9 cellular contexts compared by ENCODE assay signal in the genomic region with DNA sequence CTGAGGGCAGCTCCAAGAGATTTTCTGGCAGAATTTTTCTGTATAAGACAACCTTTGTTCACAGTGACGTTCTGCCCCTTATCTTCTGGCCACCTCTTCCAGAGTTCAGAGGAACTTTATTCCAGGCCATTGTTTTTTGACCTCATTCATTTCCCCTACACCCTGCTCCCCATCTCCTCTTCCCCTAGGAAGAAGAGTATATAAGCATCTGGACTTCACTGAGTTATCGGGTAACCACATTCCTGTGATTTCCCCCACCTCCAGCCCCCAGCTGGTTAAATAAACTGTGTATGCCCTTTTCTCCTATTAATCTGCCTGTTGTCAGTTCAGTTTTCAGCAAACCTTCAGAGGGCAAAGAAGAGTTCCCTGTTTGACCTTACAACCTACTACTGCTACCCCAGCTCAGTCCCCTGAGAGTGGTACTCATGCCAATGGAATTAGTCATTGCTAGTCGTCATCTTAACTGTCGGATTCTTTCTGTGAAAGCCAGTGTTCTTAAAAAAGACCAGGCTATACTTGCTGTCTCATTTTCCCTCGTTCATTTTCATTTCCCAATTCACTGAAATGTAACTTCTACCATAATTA. TPM values are rescaled to one million over a fixed set of nuclear protein-coding genes. Genes with fewer than 3 reads are reported as not detected.
DNase-seq lines count a peak whose midpoint lies in the region; ATAC-seq and TF ChIP-seq lines count a peak whose summit lies in the region.
"Had no signal": no experiment of that assay in that cellular context is flagged by ENCODE, and none has a peak within 500 bp of the region (broad histone marks: within the 10 kb centered on the region; RNA-seq: fewer than 3 reads in every experiment).

No MANE protein-coding gene starts in this region.

- H3K36me3 Mint-ChIP-seq in glutamatergic neuron (ENCODE audit: unreplicated experiment): peaks cover 5% of the 10 kb centered on the region

- H3K4me1 ChIP-seq in mammary epithelial cell (ENCODE audit: insufficient read depth, low read length) (peaks cover 7% of the 10 kb centered on the region), Karpas-422 (ENCODE audit: low read length) (no peaks in the 10 kb centered on the region)

- CTCF ChIA-PET in mammary epithelial cell (lab: Charles Lee; ENCODE audit: low non-redundant PET): interaction anchor here (0.7 to 1.0 kb wide), 2 partner anchors 30 to 147 kb away, joined by 5 read pairs; partner anchors contain the start of genes RWDD3 and TLCD4

- H3K27me3 Mint-ChIP-seq in glutamatergic neuron (ENCODE audit: unreplicated experiment): peaks cover 2% of the 10 kb centered on the region

- intact Hi-C loops in mammary epithelial cell (cut with micrococcal nuclease): no loop called here

- H3K4me1 Mint-ChIP-seq in glutamatergic neuron (ENCODE audit: low read depth, unreplicated experiment): peaks cover 5% of the 10 kb centered on the region

- no peak overlapping the region for H3K4me3 Mint-ChIP-seq in glutamatergic neuron (ENCODE audit: unreplicated experiment)

- H3K27ac ChIP-seq in mammary epithelial cell (ENCODE audit: insufficient read depth, low read depth, low read length) (no peak overlapping the region), Karpas-422 (ENCODE audit: low read length) (no peak overlapping the region), WERI-Rb-1 (no peak overlapping the region)
- H3K27ac ChIP-seq: ovary had no signal

- H3K9me3 ChIP-seq in mammary epithelial cell (replicated peaks; ENCODE audit: insufficient read depth, low read length) (no peaks in the 10 kb centered on the region), Karpas-422 (ENCODE audit: low read length) (no peaks in the 10 kb centered on the region), WERI-Rb-1 (ENCODE audit: severe bottlenecking) (no peaks in the 10 kb centered on the region)
- H3K9me3 ChIP-seq: ovary had no signal

- H3K4me3 ChIP-seq in mammary epithelial cell (replicated peaks in 1 of 3; ENCODE audit: insufficient read depth in 1 of 3, low read depth in 2 of 3, low read length in 3 of 3) (no peak overlapping the region), Karpas-422 (ENCODE audit: low read length) (no peak overlapping the region), WERI-Rb-1 (ENCODE audit: low read depth, low read length) (no peak overlapping the region)
- H3K4me3 ChIP-seq: ovary had no signal

- dilution Hi-C loops in mammary epithelial cell (cut with HindIII; ENCODE audit: low sequenced_read_pairs): no loop called here

- ATAC-seq in HG02981 (IDR thresholded peaks at IDR 0.05; ENCODE audit: unreplicated experiment): no peak

- H3K79me2 ChIP-seq in mammary epithelial cell (ENCODE audit: insufficient read depth, low read length): no peaks in the 10 kb centered on the region
- H3K79me2 ChIP-seq in Karpas-422 (ENCODE audit: low read length): no peaks in the 10 kb centered on the region

- no peaks in the 10 kb centered on the region for H3K9me2 ChIP-seq in Karpas-422 (replicated peaks; ENCODE audit: insufficient read depth, low read length)

- H3K9ac ChIP-seq in mammary epithelial cell (ENCODE audit: insufficient read depth, low read length) (no peak overlapping the region), Karpas-422 (ENCODE audit: low read length) (no peak overlapping the region)

- H3K4me2 ChIP-seq in mammary epithelial cell (ENCODE audit: insufficient read depth, low read depth, low read length): peak overlapping the region; percentile 26
- H3K4me2 ChIP-seq in Karpas-422 (ENCODE audit: low read depth, low read length, poor library complexity, severe bottlenecking): no peak overlapping the region

- H3K36me3 ChIP-seq in mammary epithelial cell (ENCODE audit: insufficient read depth, low read length) (no peaks in the 10 kb centered on the region), Karpas-422 (ENCODE audit: insufficient read depth, low read length) (no peaks in the 10 kb centered on the region), WERI-Rb-1 (no peaks in the 10 kb centered on the region)
- H3K36me3 ChIP-seq: ovary had no signal

- H2AFZ ChIP-seq in mammary epithelial cell (ENCODE audit: low read depth, low read length): no peak overlapping the region
- no peak overlapping the region for H2AFZ ChIP-seq in Karpas-422 (ENCODE audit: low read length)

- no TSS peak for BruUV-seq in mammary epithelial cell (replicated peaks; lab: Mats Ljungman, UMichigan)

- H3K9me3 Mint-ChIP-seq in glutamatergic neuron (ENCODE audit: unreplicated experiment): no peaks in the 10 kb centered on the region

- in situ Hi-C loops in mammary epithelial cell (cut with MboI; ENCODE audit: low sequenced_read_pairs in 2 of 2): loop anchor here (10.0 to 25.0 kb wide), 2 partner anchors 148 to 150 kb away; partner anchors contain the start of gene RWDD3 (in 2 of the 2)

- DNase-seq in DMS 273 (lab: John Stamatoyannopoulos, UW; ENCODE audit: unreplicated experiment) (peak; percentile 47), HS-27A (ENCODE audit: low read depth) (peak; percentile 96), mammary epithelial cell (peak; percentile 49), mucosa of gallbladder (ENCODE audit: low spot score) (peak; percentile 46), Karpas-422 (no peak), glutamatergic neuron (no peak), WERI-Rb-1 (no peak)

- H3K27me3 ChIP-seq in mammary epithelial cell (ENCODE audit: insufficient read depth, low read length): no peaks in the 10 kb centered on the region
- H3K27me3 ChIP-seq in Karpas-422 (ENCODE audit: low read length): no peaks in the 10 kb centered on the region
- H3K27me3 ChIP-seq in WERI-Rb-1 (ENCODE audit: insufficient read depth, low read depth, severe bottlenecking): no peaks in the 10 kb centered on the region
- H3K27me3 ChIP-seq: ovary had no signal

- H4K20me1 ChIP-seq in mammary epithelial cell (ENCODE audit: insufficient read depth, low read length) (no peaks in the 10 kb centered on the region), Karpas-422 (ENCODE audit: insufficient read depth, low read depth, low read length) (no peaks in the 10 kb centered on the region)

- no peak overlapping the region for H3K27ac Mint-ChIP-seq in glutamatergic neuron (ENCODE audit: unreplicated experiment)

- WGBS in mammary epithelial cell (ENCODE audit: low coverage, missing lambda C conversion rate): 24% methylated on average over 5 of the region's 5 CpGs

- TF ChIP-seq CTCF in mammary epithelial cell (conservative IDR thresholded peaks at IDR 0.05 in 1 of 2, IDR thresholded peaks at IDR 0.05 in 1 of 2; ENCODE audit: extremely low read depth in 1 of 2, insufficient read depth in 1 of 2, low read depth in 1 of 2, low read length in 2 of 2): no peak
- no peak for TF ChIP-seq CTCF in glutamatergic neuron (IDR thresholded peaks at IDR 0.05; ENCODE audit: partially characterized antibody, unreplicated experiment)
- TF ChIP-seq CTCF in WERI-Rb-1 (IDR thresholded peaks at IDR 0.05; ENCODE audit: low read depth, low read length): no peak

RNA-seq across cellular contexts. Expression of gene ALG14, which starts 14.3 kb away (rescaled TPM):
- total RNA-seq in mammary epithelial cell: 1 to 10 TPM; 1.2 to 6.5 TPM
- 2.0 TPM for polyA plus RNA-seq in mammary epithelial cell
- polyA minus RNA-seq in mammary epithelial cell: 0.31 TPM
- total RNA-seq in mucosa of gallbladder: 8.5 TPM
- 2.2 and 5.4 TPM in 2 replicates for total RNA-seq in Karpas-422 (2014; rRNA removed; shearing (Covaris generic); ENCODE audit: low replicate concordance)
- 4.7 TPM for total RNA-seq in glutamatergic neuron (ENCODE audit: unreplicated experiment)

RNA-seq across cellular contexts. Expression of gene TLCD4, which starts 30.1 kb away (rescaled TPM):
- total RNA-seq in mammary epithelial cell (1 to 10 TPM in 1 of 2 donors, under 1 TPM in 1; 0.73 to 2.3 TPM), mucosa of gallbladder (24.4 TPM), glutamatergic neuron (ENCODE audit: unreplicated experiment) (0.10 TPM)
- polyA plus RNA-seq in mammary epithelial cell: 0.18 TPM
- polyA minus RNA-seq in mammary epithelial cell: 0.57 TPM
- not detected in 2 replicates for total RNA-seq in Karpas-422 (2014; rRNA removed; shearing (Covaris generic); ENCODE audit: low replicate concordance)

Comparison
In these comparisons a context has a peak if more than half of its experiments do, and no peak if none do; other contexts are left out.
1. DNase-seq: peak in DMS 273 (single experiment), HS-27A (single experiment), mammary epithelial cell (single experiment) and mucosa of gallbladder (single experiment); none in Karpas-422 (single experiment), glutamatergic neuron (single experiment) and WERI-Rb-1 (single experiment).